ENCODE assay signal across 7 cellular contexts in the genomic region with DNA sequence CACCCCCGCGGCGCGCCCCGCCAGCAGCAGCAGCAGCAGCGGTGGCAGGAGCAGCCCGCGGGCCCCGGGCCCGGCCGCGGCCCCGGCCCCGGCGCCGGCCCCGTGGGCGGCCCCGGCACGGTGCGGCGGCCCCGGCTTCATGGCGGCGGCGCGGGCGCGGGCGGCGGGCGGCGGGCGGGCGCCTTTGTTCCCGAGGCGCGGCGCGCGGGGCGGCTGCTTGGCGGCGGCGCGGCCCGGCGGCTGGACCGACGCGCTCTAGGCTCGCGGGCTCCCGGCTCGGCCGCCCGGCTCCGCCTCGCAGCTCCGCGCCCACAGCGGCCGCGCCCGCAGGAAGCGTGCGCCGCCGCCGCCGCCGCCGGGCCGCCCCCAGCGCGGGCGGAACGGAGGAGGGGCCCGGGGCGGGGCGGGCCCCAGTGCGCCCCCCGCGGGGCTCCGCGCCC. TPM values are rescaled to one million over a fixed set of nuclear protein-coding genes. Genes with fewer than 3 reads are reported as not detected.
DNase-seq lines count a peak whose midpoint lies in the region; ATAC-seq and TF ChIP-seq lines count a peak whose summit lies in the region.

A gene with protein sequence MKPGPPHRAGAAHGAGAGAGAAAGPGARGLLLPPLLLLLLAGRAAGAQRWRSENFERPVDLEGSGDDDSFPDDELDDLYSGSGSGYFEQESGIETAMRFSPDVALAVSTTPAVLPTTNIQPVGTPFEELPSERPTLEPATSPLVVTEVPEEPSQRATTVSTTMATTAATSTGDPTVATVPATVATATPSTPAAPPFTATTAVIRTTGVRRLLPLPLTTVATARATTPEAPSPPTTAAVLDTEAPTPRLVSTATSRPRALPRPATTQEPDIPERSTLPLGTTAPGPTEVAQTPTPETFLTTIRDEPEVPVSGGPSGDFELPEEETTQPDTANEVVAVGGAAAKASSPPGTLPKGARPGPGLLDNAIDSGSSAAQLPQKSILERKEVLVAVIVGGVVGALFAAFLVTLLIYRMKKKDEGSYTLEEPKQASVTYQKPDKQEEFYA (minus strand): TSS at position 313 of the 440 bp plus-strand sequence. CDS start 172 bp downstream, at position 141.

- POLR2A ChIA-PET in Panc1 (lab: Charles Lee) = no interaction called here

- H3K27ac ChIP-seq in Panc1 (ENCODE audit: low read length) (0 out of 2 replicates have a peak within 1 kb of the TSS, but pooled peaks have one; percentile 34), duodenal mucosa (ENCODE audit: low read depth, low read length) (no peak within 1 kb of the TSS), upper lobe of right lung (peak within 1 kb of the TSS; percentile 31)

- in situ Hi-C loops in Panc1 (cut with HindIII; ENCODE audit: low pct_unique_long_range_greater_than_20kb, low sequenced_read_pairs) = loop anchor here (25.0 kb wide), 1 partner anchor 96 kb away; no protein-coding TSS in a partner anchor

- BruUV-seq in Panc1 (replicated peaks; lab: Mats Ljungman, UMichigan) = no TSS peak

- H3K9ac ChIP-seq in duodenal mucosa (ENCODE audit: low read depth in 1 of 2, low read length in 2 of 2) = peak within 1 kb of the TSS; percentile 29 to 54

- H3K9me3 ChIP-seq in Panc1 (ENCODE audit: control insufficient read depth, insufficient read depth, low read depth, low read length) = no peaks in the 10 kb centered on the region
- no peaks in the 10 kb centered on the region for H3K9me3 ChIP-seq in duodenal mucosa (ENCODE audit: control insufficient read depth in 1 of 2, low read length in 2 of 2)
- no peaks in the 10 kb centered on the region for H3K9me3 ChIP-seq in upper lobe of right lung

- ATAC-seq in Panc1 (peak; percentile 81), upper lobe of right lung (peak; percentile 61), HG03196 (IDR thresholded peaks at IDR 0.05; ENCODE audit: unreplicated experiment) (no peak), GM19452 (IDR thresholded peaks at IDR 0.05; ENCODE audit: unreplicated experiment) (no peak)

- H3K4me3 ChIP-seq in Panc1 (ENCODE audit: low read depth in 2 of 2, low read length in 2 of 2) (peak within 1 kb of the TSS; percentile 49 to 59), duodenal mucosa (ENCODE audit: low read depth in 1 of 2, low read length in 2 of 2) (peak within 1 kb of the TSS; percentile 42 to 59), upper lobe of right lung (peak within 1 kb of the TSS; percentile 60)

- H3K4me1 ChIP-seq in Panc1 (ENCODE audit: control insufficient read depth, insufficient read depth, low read length) (peaks cover 10% of the 10 kb centered on the region), duodenal mucosa (ENCODE audit: control insufficient read depth in 1 of 2, insufficient read depth in 2 of 2, low read length in 2 of 2) (peaks cover 20 to 29% of the 10 kb centered on the region in 2 donors), upper lobe of right lung (peaks cover 22% of the 10 kb centered on the region)

- intact Hi-C loops in Panc1 (cut with micrococcal nuclease; ENCODE audit: unreplicated experiment) (no loop called here), upper lobe of right lung (cut with DNase I) (no loop called here)

- CTCF ChIA-PET in Panc1 (lab: Charles Lee) = no interaction called here

- H3K27me3 ChIP-seq in Panc1 (ENCODE audit: control insufficient read depth, insufficient read depth, low read length) = no peaks in the 10 kb centered on the region
- H3K27me3 ChIP-seq in duodenal mucosa (ENCODE audit: control insufficient read depth in 1 of 2, insufficient read depth in 2 of 2, low read length in 2 of 2) = peaks cover 9% of the 10 kb centered on the region in 2 donors
- H3K27me3 ChIP-seq in upper lobe of right lung = no peaks in the 10 kb centered on the region

- TF ChIP-seq CTCF in GM10266 (IDR thresholded peaks at IDR 0.05; ENCODE audit: control insufficient read depth, insufficient read depth, low read depth, missing control alignments) (no peak), Panc1 (IDR thresholded peaks at IDR 0.05) (no peak), upper lobe of right lung (IDR thresholded peaks at IDR 0.05) (no peak)

- DNase-seq in GM10266 (ENCODE audit: extremely low spot score) (peak; percentile 70), Panc1 (ENCODE audit: low read depth, low spot score) (no peak), mesenteric fat pad (ENCODE audit: low spot score) (no peak), upper lobe of right lung (peak; percentile 64)

- H3K36me3 ChIP-seq in Panc1 (ENCODE audit: control insufficient read depth, insufficient read depth, low read length) (no peaks in the 10 kb centered on the region), duodenal mucosa (ENCODE audit: control insufficient read depth in 1 of 2, insufficient read depth in 2 of 2, low read length in 2 of 2) (no peaks in the 10 kb centered on the region), upper lobe of right lung (no peaks in the 10 kb centered on the region)

RNA-seq across cellular contexts. Expression of the gene that starts here (rescaled TPM):
- total RNA-seq in Panc1 (2021; ENCODE audit: unreplicated experiment) = 36.1 TPM
- 32.5 TPM for polyA plus RNA-seq in Panc1 (2012; ENCODE audit: insufficient read length)
- 53.4 TPM for total RNA-seq in mesenteric fat pad
- total RNA-seq in upper lobe of right lung = 39.4 TPM

Comparison
In these comparisons a context has a peak if more than half of its experiments do, and no peak if none do; other contexts are left out.
1. DNase-seq: peak in GM10266 (single experiment) and upper lobe of right lung (single experiment); none in Panc1 (single experiment) and mesenteric fat pad (single experiment).
2. ATAC-seq: peak in Panc1 (single experiment) and upper lobe of right lung (single experiment); none in HG03196 (single experiment) and GM19452 (single experiment).
3. Peak in every context shown above with its lines, with median percentiles within 50 percentile points of each other: H3K4me3 ChIP-seq.